In genomic region chrX:119852410-119853353, GRCh38 we compare ENCODE assay signal across 8 cellular contexts. TPM values are rescaled to one million over a fixed set of nuclear protein-coding genes. Genes with fewer than 3 reads are reported as not detected.
DNase-seq lines count a peak whose midpoint lies in the region; ATAC-seq and TF ChIP-seq lines count a peak whose summit lies in the region.

Gene UPF3B, minus strand, starts transcription at chrX:119852963. Its CDS starts 35 bp downstream, at chrX:119852928.

- DNase-seq in CD1c-positive myeloid dendritic cell (ENCODE audit: extremely low spot score) = peak; percentile 97
- peak; percentile 93 for DNase-seq in NCI-H82 treated with DMSO at 0.1 percent for 48 hours (lab: John Stamatoyannopoulos, UW; ENCODE audit: unreplicated experiment)
- DNase-seq in activated CD4-positive, alpha-beta memory T cell treated with anti-CD3 and anti-CD28 coated beads, Interleukin-2, amount 10 ng/mL, durations not matched to agents 7 days and 5 days = peak; percentile 95
- peak; percentile 84 to 96 (median 94) for DNase-seq in dorsolateral prefrontal cortex
- peak; percentile 95 to 97 (median 96) for DNase-seq in right lobe of liver
- peak; percentile 84 to 95 for DNase-seq in stimulated activated CD4-positive, alpha-beta T cell treated with anti-CD3 and anti-CD28 coated beads, Interleukin-4, amount 100 ng/mL, for 4 hours

- POLR2A ChIA-PET in activated CD4-positive, alpha-beta memory T cell treated with anti-CD3 and anti-CD28 coated beads, Interleukin-2, amount 10 ng/mL, durations not matched to agents 7 days and 5 days (lab: Charles Lee) = interaction anchor here (1.3 to 2.5 kb wide), 6 partner anchors 18 to 279 kb away, joined by 3 to 32 read pairs (median 5); partner anchors contain the start of genes NDUFA1, RNF113A and RPL39

- H3K9me3 Mint-ChIP-seq in activated CD4-positive, alpha-beta memory T cell treated with anti-CD3 and anti-CD28 coated beads, Interleukin-2, amount 10 ng/mL, durations not matched to agents 7 days and 5 days = no peaks in the 10 kb centered on the region

- H3K27ac ChIP-seq in dorsolateral prefrontal cortex = peak within 1 kb of the TSS in 58 of 59 donors; percentile 41 to 93 (median 84)
- H3K27ac ChIP-seq in right lobe of liver = peak within 1 kb of the TSS; percentile 46 to 83 (median 74)

- TF ChIP-seq POLR2A in right lobe of liver (IDR thresholded peaks at IDR 0.05) = peak; percentile 58

- peaks cover 0 to 5% (median 0%) of the 10 kb centered on the region in 4 donors for H3K4me1 ChIP-seq in right lobe of liver

- peaks cover 24% of the 10 kb centered on the region for H3K36me3 Mint-ChIP-seq in activated CD4-positive, alpha-beta memory T cell treated with anti-CD3 and anti-CD28 coated beads, Interleukin-2, amount 10 ng/mL, durations not matched to agents 7 days and 5 days (ENCODE audit: low read depth)

- H3K9me3 ChIP-seq in right lobe of liver = no peaks in the 10 kb centered on the region

- H3K4me1 Mint-ChIP-seq in activated CD4-positive, alpha-beta memory T cell treated with anti-CD3 and anti-CD28 coated beads, Interleukin-2, amount 10 ng/mL, durations not matched to agents 7 days and 5 days = peaks cover 33% of the 10 kb centered on the region

- H3K27me3 ChIP-seq in dorsolateral prefrontal cortex (peaks cover 0 to 27% (median 0%) of the 10 kb centered on the region in 45 donors), right lobe of liver (no peaks in the 10 kb centered on the region)

- peak within 1 kb of the TSS; percentile 53 to 85 (median 70) for H3K4me3 ChIP-seq in dorsolateral prefrontal cortex
- H3K4me3 ChIP-seq in right lobe of liver = peak within 1 kb of the TSS; percentile 51 to 72 (median 59)

- CTCF ChIA-PET in activated CD4-positive, alpha-beta memory T cell treated with anti-CD3 and anti-CD28 coated beads, Interleukin-2, amount 10 ng/mL, durations not matched to agents 7 days and 5 days (lab: Charles Lee) = interaction anchor here (0.9 to 2.1 kb wide), 4 partner anchors 18 to 61 kb away, joined by 3 to 13 read pairs (median 5); partner anchors contain the start of gene RPL39

- peak in 5 of 56 donors; percentile 8 to 41 (median 12) for TF ChIP-seq CTCF in dorsolateral prefrontal cortex (IDR thresholded peaks at IDR 0.05 in 54 of 56, conservative IDR thresholded peaks at IDR 0.05 in 2 of 56; ENCODE audit: low read depth in 1 of 56, partially characterized antibody in 56 of 56)
- TF ChIP-seq CTCF in right lobe of liver (IDR thresholded peaks at IDR 0.05) = peak in 1 of 4 donors; percentile 12

- peaks cover 5% of the 10 kb centered on the region for H3K27me3 Mint-ChIP-seq in activated CD4-positive, alpha-beta memory T cell treated with anti-CD3 and anti-CD28 coated beads, Interleukin-2, amount 10 ng/mL, durations not matched to agents 7 days and 5 days

- peak within 1 kb of the TSS; percentile 99 for H3K4me3 Mint-ChIP-seq in activated CD4-positive, alpha-beta memory T cell treated with anti-CD3 and anti-CD28 coated beads, Interleukin-2, amount 10 ng/mL, durations not matched to agents 7 days and 5 days

- 30% methylated on average over 34 of the region's 53 CpGs for WGBS in right lobe of liver (ENCODE audit: insufficient coverage, low coverage, low lambda C conversion rate, missing lambda C conversion rate)

- intact Hi-C loops in dorsolateral prefrontal cortex (cut with DNase I) (loop anchor here (1.0 to 5.0 kb wide), 4 partner anchors 19 to 245 kb away; partner anchors contain the start of genes NDUFA1 (in 2 of the 2), RNF113A (in 2 of the 2), RPL39 (in 2 of the 2) and NKAP (in 1 of the 2)), right lobe of liver (cut with DNase I) (no loop called here)

- peak within 1 kb of the TSS; percentile 91 for H3K27ac Mint-ChIP-seq in activated CD4-positive, alpha-beta memory T cell treated with anti-CD3 and anti-CD28 coated beads, Interleukin-2, amount 10 ng/mL, durations not matched to agents 7 days and 5 days

- H3K36me3 ChIP-seq in right lobe of liver = peaks cover 0 to 4% (median 0%) of the 10 kb centered on the region in 4 donors

- ATAC-seq in GM19438 (IDR thresholded peaks at IDR 0.05; ENCODE audit: low read depth, unreplicated experiment) (peak; percentile 96), HG03575 (IDR thresholded peaks at IDR 0.05; ENCODE audit: extremely low read depth, insufficient number of reproducible peaks, low FRiP score, unreplicated experiment) (peak; percentile 73), right lobe of liver (peak; percentile 96 to 98 (median 98))

RNA-seq across cellular contexts. Expression of gene UPF3B, which starts in this region (rescaled TPM):
- 10 to 100 TPM in 1 of 2 experiments, 1 to 10 TPM in 1; 9.4 to 11.2 TPM for total RNA-seq in activated CD4-positive, alpha-beta memory T cell treated with anti-CD3 and anti-CD28 coated beads, Interleukin-2, amount 10 ng/mL, durations not matched to agents 7 days and 5 days
- total RNA-seq in dorsolateral prefrontal cortex (10 to 100 TPM in 113 of 120 experiments, 1 to 10 TPM in 7; 9.1 to 20.2 (median 12.9) TPM), right lobe of liver (1 to 10 TPM; 1.9 to 3.5 (median 2.5) TPM)

Comparison
In these comparisons a context has a peak if more than half of its experiments do, and no peak if none do; other contexts are left out.
1. Peak in every context shown above with its lines: DNase-seq, ATAC-seq, H3K4me3 ChIP-seq and H3K27ac ChIP-seq.
2. intact Hi-C loops: an anchor here in dorsolateral prefrontal cortex (1.0 to 5.0 kb wide); none called in right lobe of liver.